Comparison of ENCODE assay signal across 8 cellular contexts in genomic region chr6:10146723-10147451, GRCh38.
DNase-seq lines count a peak whose midpoint lies in the region; ATAC-seq and TF ChIP-seq lines count a peak whose summit lies in the region.

No MANE protein-coding gene starts in this region.

- ATAC-seq in GM21381 (IDR thresholded peaks at IDR 0.05; ENCODE audit: unreplicated experiment): peak; percentile 98
- ATAC-seq in HG03469 (IDR thresholded peaks at IDR 0.05; ENCODE audit: unreplicated experiment): peak; percentile 100

- H3K4me3 Mint-ChIP-seq in nephron progenitor cell: peak overlapping the region; percentile 64

- POLR2A ChIA-PET in GM10248 (lab: Yijun Ruan, JAX): no interaction called here

- no peak overlapping the region for H3K27ac Mint-ChIP-seq in nephron progenitor cell

- H3K9me3 Mint-ChIP-seq in nephron progenitor cell: no peaks in the 10 kb centered on the region

- H3K4me1 Mint-ChIP-seq in nephron progenitor cell: no peaks in the 10 kb centered on the region

- H3K27me3 Mint-ChIP-seq in nephron progenitor cell (ENCODE audit: low read depth, poor library complexity): peaks cover 13% of the 10 kb centered on the region

- TF ChIP-seq CTCF in GM10248 (IDR thresholded peaks at IDR 0.05; ENCODE audit: control extremely low read depth, extremely low read depth, low read depth, missing control alignments) (no peak), nephron progenitor cell (IDR thresholded peaks at IDR 0.05) (no peak)

- no peaks in the 10 kb centered on the region for H3K36me3 Mint-ChIP-seq in nephron progenitor cell (ENCODE audit: low read depth)

- DNase-seq in GM10248 (ENCODE audit: extremely low spot score) (peak; percentile 48), SHP77 (lab: John Stamatoyannopoulos, UW) (peak; percentile 19 to 48), epidermal melanocyte (ENCODE audit: insufficient read length, low spot score) (peak; percentile 38), nephron progenitor cell (peak; percentile 7), OCI-M2 (lab: John Stamatoyannopoulos, UW; ENCODE audit: unreplicated experiment) (no peak)
- no peak for DNase-seq in activated naive CD4-positive, alpha-beta T cell (lab: John Stamatoyannopoulos, UW)

- CTCF ChIA-PET in GM10248 (lab: Yijun Ruan, JAX): interaction anchor here (1.5 kb wide), 1 partner anchor 17 kb away, joined by 3 read pairs; no protein-coding TSS in a partner anchor

Comparison
In these comparisons a context has a peak if more than half of its experiments do, and no peak if none do; other contexts are left out.
1. DNase-seq: peak in GM10248 (single experiment), SHP77 (2 of 2), epidermal melanocyte (single experiment) and nephron progenitor cell (single experiment); none in OCI-M2 (single experiment) and activated naive CD4-positive, alpha-beta T cell (0 of 4).